ENCODE assay signal across 8 cellular contexts in genomic region chr2:209208211-209208610, GRCh38.
DNase-seq lines count a peak whose midpoint lies in the region; ATAC-seq, FAIRE-seq and TF ChIP-seq lines count a peak whose summit lies in the region.

No MANE protein-coding gene starts in this region.

- WGBS in gastroesophageal sphincter (ENCODE audit: low coverage in 1 of 2), 2 donors: 31 to 41% methylated on average over 9 of the region's 9 CpGs
- 21 to 36% (median 27%) methylated on average over 9 of the region's 9 CpGs for WGBS in stomach, 5 donors

- H3K4me1 ChIP-seq in upper lobe of right lung (no peaks in the 10 kb centered on the region), gastroesophageal sphincter (no peaks in the 10 kb centered on the region), stomach (no peaks in the 10 kb centered on the region)

- H3K27ac ChIP-seq in WERI-Rb-1 (no peak overlapping the region), upper lobe of right lung (no peak overlapping the region), gastroesophageal sphincter (no peak overlapping the region), stomach (no peak overlapping the region)

- peak; percentile 68 for FAIRE-seq in G401.6 (lab: Jason Lieb, UNC)

- intact Hi-C loops in upper lobe of right lung (cut with DNase I) (no loop called here), stomach (cut with DNase I; ENCODE audit: low total_unique reads) (no loop called here)

- TF ChIP-seq CTCF in WERI-Rb-1 (IDR thresholded peaks at IDR 0.05; ENCODE audit: low read depth, low read length) (peak; percentile 39; the same call in 1 of the 2 replicates), upper lobe of right lung (IDR thresholded peaks at IDR 0.05) (peak; percentile 61), gastroesophageal sphincter (IDR thresholded peaks at IDR 0.05) (peak in 2 of 4 experiments; percentile 13 to 29), stomach (IDR thresholded peaks at IDR 0.05) (peak in 2 of 7 experiments; percentile 34 to 37)

- H3K27me3 ChIP-seq in WERI-Rb-1 (ENCODE audit: insufficient read depth, low read depth, severe bottlenecking) (no peaks in the 10 kb centered on the region), upper lobe of right lung (no peaks in the 10 kb centered on the region), gastroesophageal sphincter (no peaks in the 10 kb centered on the region), stomach (no peaks in the 10 kb centered on the region)

- no peak for TF ChIP-seq POLR2A in gastroesophageal sphincter (IDR thresholded peaks at IDR 0.05)
- no peak for TF ChIP-seq POLR2A in stomach (IDR thresholded peaks at IDR 0.05)

- ATAC-seq in GM19468 (IDR thresholded peaks at IDR 0.05; ENCODE audit: extremely low read depth, unreplicated experiment) (peak; percentile 44), upper lobe of right lung (peak; percentile 56), gastroesophageal sphincter (no peak)

- TF ChIP-seq EP300 in gastroesophageal sphincter (IDR thresholded peaks at IDR 0.05) (no peak), stomach (IDR thresholded peaks at IDR 0.05) (no peak)

- H3K36me3 ChIP-seq in WERI-Rb-1 (no peaks in the 10 kb centered on the region), upper lobe of right lung (no peaks in the 10 kb centered on the region), gastroesophageal sphincter (no peaks in the 10 kb centered on the region), stomach (no peaks in the 10 kb centered on the region)

- H3K4me3 ChIP-seq in WERI-Rb-1 (ENCODE audit: low read depth, low read length) (no peak overlapping the region), upper lobe of right lung (no peak overlapping the region), gastroesophageal sphincter (no peak overlapping the region), stomach (peak overlapping the region in 1 of 4 donors; percentile 32)

- DNase-seq in HuH-7 (ENCODE audit: low spot score): peak; percentile 12
- DNase-seq in WERI-Rb-1: peak; percentile 49
- peak; percentile 22 for DNase-seq in iPS-NIHi7 (ENCODE audit: extremely low spot score)
- DNase-seq in upper lobe of right lung: no peak
- DNase-seq in stomach: no peak

- H3K9me3 ChIP-seq in WERI-Rb-1 (ENCODE audit: severe bottlenecking) (no peaks in the 10 kb centered on the region), upper lobe of right lung (no peaks in the 10 kb centered on the region), gastroesophageal sphincter (no peaks in the 10 kb centered on the region), stomach (no peaks in the 10 kb centered on the region)

Comparison
In these comparisons a context has a peak if more than half of its experiments do, and no peak if none do; other contexts are left out.
1. DNase-seq: peak in HuH-7 (single experiment), WERI-Rb-1 (single experiment) and iPS-NIHi7 (single experiment); none in upper lobe of right lung (single experiment) and stomach (single experiment).